In the genomic region with DNA sequence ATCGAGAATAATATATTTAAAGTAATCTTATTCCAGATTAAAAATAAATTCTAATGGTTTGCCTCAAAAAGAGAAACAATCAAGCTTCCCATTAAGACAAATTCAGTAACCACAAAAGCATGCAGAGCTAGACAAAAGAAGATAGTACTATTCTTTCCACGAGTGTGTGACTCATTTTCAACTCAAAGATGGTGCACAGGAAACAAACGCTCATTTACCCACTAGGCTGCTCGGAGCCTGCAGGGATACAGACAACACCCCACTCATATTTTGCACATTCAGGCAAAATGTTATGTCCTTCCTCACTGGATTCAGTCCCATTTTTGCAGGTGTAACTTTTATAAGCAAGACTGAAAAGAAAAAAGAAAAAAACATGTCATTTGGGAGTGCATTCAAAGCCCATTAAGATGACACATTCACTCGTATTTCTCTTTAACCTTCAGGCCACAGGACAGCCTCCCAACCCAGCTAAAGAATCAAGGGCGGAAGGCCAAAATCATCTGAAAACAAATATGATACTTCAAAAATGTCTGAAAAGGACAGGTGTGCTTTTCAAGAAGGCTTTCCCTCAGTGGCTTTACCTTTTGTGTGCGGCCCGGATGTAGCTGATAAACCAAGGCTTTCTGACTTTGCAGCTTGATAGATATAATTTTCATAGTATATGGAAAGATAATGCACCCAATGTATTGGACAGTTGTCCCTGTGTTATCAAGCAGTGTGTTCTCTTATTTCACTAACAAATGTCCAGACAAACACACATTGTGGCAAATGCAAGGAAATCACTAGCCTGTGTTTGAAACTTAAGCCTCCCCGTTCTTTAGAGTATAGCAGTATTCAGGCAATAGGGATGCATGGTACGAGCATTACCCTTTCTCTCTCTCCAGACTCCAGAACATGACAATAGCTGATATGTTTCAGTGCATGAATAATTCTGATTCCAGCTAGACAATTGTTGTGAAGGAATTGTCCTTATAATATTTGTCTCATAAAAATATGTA, we compare ENCODE assay signal across 8 cellular contexts.
DNase-seq lines count a peak whose midpoint lies in the region; ATAC-seq and TF ChIP-seq lines count a peak whose summit lies in the region.

No MANE protein-coding gene starts in this region.

- H3K4me3 Mint-ChIP-seq in T-helper 2 cell treated with Interferon-gamma antibody and Interleukin-4, amounts not matched to agents 5 μg/mL and 100 μg/mL, for 36 hours: no peak overlapping the region
- no peak overlapping the region for H3K4me3 Mint-ChIP-seq in stimulated activated memory B cell treated with anti-CD40 and anti-IgM and Interleukin-4, amounts not matched to agents 10 μg/mL and 1 μg/mL and 100 μg/mL, for 72 hours

- peaks cover 7% of the 10 kb centered on the region for H3K27me3 Mint-ChIP-seq in T-helper 2 cell treated with Interferon-gamma antibody and Interleukin-4, amounts not matched to agents 5 μg/mL and 100 μg/mL, for 36 hours (ENCODE audit: low read depth)
- H3K27me3 Mint-ChIP-seq in stimulated activated memory B cell treated with anti-CD40 and anti-IgM and Interleukin-4, amounts not matched to agents 10 μg/mL and 1 μg/mL and 100 μg/mL, for 72 hours: no peaks in the 10 kb centered on the region

- H3K4me1 ChIP-seq in A673 (ENCODE audit: insufficient read depth, low read length, poor library complexity, severe bottlenecking): peaks cover 15% of the 10 kb centered on the region

- H3K36me3 Mint-ChIP-seq in T-helper 2 cell treated with Interferon-gamma antibody and Interleukin-4, amounts not matched to agents 5 μg/mL and 100 μg/mL, for 36 hours (ENCODE audit: low read depth): peaks cover 2% of the 10 kb centered on the region
- H3K36me3 Mint-ChIP-seq in stimulated activated memory B cell treated with anti-CD40 and anti-IgM and Interleukin-4, amounts not matched to agents 10 μg/mL and 1 μg/mL and 100 μg/mL, for 72 hours: no peaks in the 10 kb centered on the region

- peaks cover 34% of the 10 kb centered on the region for H3K4me1 Mint-ChIP-seq in T-helper 2 cell treated with Interferon-gamma antibody and Interleukin-4, amounts not matched to agents 5 μg/mL and 100 μg/mL, for 36 hours (ENCODE audit: low read depth)
- H3K4me1 Mint-ChIP-seq in stimulated activated memory B cell treated with anti-CD40 and anti-IgM and Interleukin-4, amounts not matched to agents 10 μg/mL and 1 μg/mL and 100 μg/mL, for 72 hours: peaks cover 6% of the 10 kb centered on the region

- BruUV-seq in A673 (replicated peaks; lab: Mats Ljungman, UMichigan): no TSS peak

- H3K27ac Mint-ChIP-seq in T-helper 2 cell treated with Interferon-gamma antibody and Interleukin-4, amounts not matched to agents 5 μg/mL and 100 μg/mL, for 36 hours: peak overlapping the region; percentile 41
- H3K27ac Mint-ChIP-seq in stimulated activated memory B cell treated with anti-CD40 and anti-IgM and Interleukin-4, amounts not matched to agents 10 μg/mL and 1 μg/mL and 100 μg/mL, for 72 hours: no peak overlapping the region

- H3K9me3 ChIP-seq in A673 (ENCODE audit: low read depth, low read length, poor library complexity, severe bottlenecking): no peaks in the 10 kb centered on the region

- intact Hi-C loops in A673 (cut with micrococcal nuclease; ENCODE audit: unreplicated experiment): no loop called here

- H3K27ac ChIP-seq in A673 (ENCODE audit: low read depth, low read length, poor library complexity, severe bottlenecking): no peak overlapping the region

- TF ChIP-seq CTCF in A673 (conservative IDR thresholded peaks at IDR 0.05; ENCODE audit: low read depth, low read length) (no peak), foreskin fibroblast (IDR thresholded peaks at IDR 0.05; ENCODE audit: low read depth, low read length) (no peak)

- no peaks in the 10 kb centered on the region for H3K27me3 ChIP-seq in A673 (replicated peaks; ENCODE audit: insufficient read depth, low read depth, low read length, poor library complexity)

- POLR2A ChIA-PET in A673 (lab: Charles Lee; ENCODE audit: low non-redundant PET): interaction anchor here (0.7 kb wide), 2 partner anchors 67 to 381 kb away, joined by 3 to 12 read pairs; no protein-coding TSS in a partner anchor

- no peaks in the 10 kb centered on the region for H3K36me3 ChIP-seq in A673 (ENCODE audit: insufficient read depth, low read length, poor library complexity, severe bottlenecking)

- ATAC-seq in HG03442 (IDR thresholded peaks at IDR 0.05; ENCODE audit: unreplicated experiment): peak; percentile 43
- ATAC-seq in GM18873 (IDR thresholded peaks at IDR 0.05; ENCODE audit: low FRiP score, unreplicated experiment): no peak
- no peak for ATAC-seq in GM18520 (IDR thresholded peaks at IDR 0.05; ENCODE audit: unreplicated experiment)
- no peak for ATAC-seq in stimulated activated memory B cell treated with anti-CD40 and anti-IgM and Interleukin-4, amounts not matched to agents 10 μg/mL and 1 μg/mL and 100 μg/mL, for 72 hours
- ATAC-seq in GM21717 (IDR thresholded peaks at IDR 0.05; ENCODE audit: unreplicated experiment): no peak

- DNase-seq in A673 (ENCODE audit: low spot score): peak; percentile 73
- DNase-seq in T-helper 2 cell treated with Interferon-gamma antibody and Interleukin-4, amounts not matched to agents 5 μg/mL and 100 μg/mL, for 36 hours (ENCODE audit: low spot score): peak; percentile 32
- DNase-seq in foreskin fibroblast: peak; percentile 67 to 86

- CTCF ChIA-PET in A673 (lab: Charles Lee): interaction anchor here (0.6 kb wide), 1 partner anchor 43 kb away, joined by 5 read pairs; no protein-coding TSS in a partner anchor

- H3K4me3 ChIP-seq in A673 (ENCODE audit: low read depth, low read length, poor library complexity, severe bottlenecking) (no peak overlapping the region), foreskin fibroblast (ENCODE audit: low read depth in 1 of 2, low read length in 2 of 2) (no peak overlapping the region)

- no peaks in the 10 kb centered on the region for H3K9me3 Mint-ChIP-seq in T-helper 2 cell treated with Interferon-gamma antibody and Interleukin-4, amounts not matched to agents 5 μg/mL and 100 μg/mL, for 36 hours
- no peaks in the 10 kb centered on the region for H3K9me3 Mint-ChIP-seq in stimulated activated memory B cell treated with anti-CD40 and anti-IgM and Interleukin-4, amounts not matched to agents 10 μg/mL and 1 μg/mL and 100 μg/mL, for 72 hours
